Comparison of ENCODE assay signal across 1 cellular context in the genomic region with DNA sequence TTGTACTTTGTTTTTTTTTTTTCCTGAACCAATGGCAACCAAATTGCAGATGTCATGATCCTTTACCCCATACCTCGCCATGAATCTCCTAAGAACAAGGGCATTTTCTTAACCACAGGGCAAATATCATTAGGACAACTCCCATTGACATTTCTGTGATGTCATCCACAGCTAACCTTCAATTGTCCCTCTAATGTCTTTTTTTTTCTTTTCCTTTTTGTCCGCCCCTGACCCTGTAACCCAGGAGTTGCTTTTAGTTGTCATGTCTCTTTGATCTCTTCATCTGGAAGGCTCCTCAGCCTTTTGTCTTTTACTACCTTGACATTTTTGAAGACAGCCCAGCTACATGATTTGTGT.
TF ChIP-seq lines count a peak whose summit lies in the region.

No MANE protein-coding gene starts in this region.

TF ChIP-seq in GM12878, 131 proteins besides CTCF, POLR2A, EP300 and RAD21:
- TF ChIP-seq TCF3 (IDR thresholded peaks at IDR 0.05; ENCODE audit: borderline replicate concordance, insufficient read depth, low read depth, low read length) (no peak), ATF7 (IDR thresholded peaks at IDR 0.05; ENCODE audit: low read depth) (0 out of 2 replicates have a peak, but pooled peaks have one; percentile 29), IRF4 (IDR thresholded peaks at IDR 0.05; ENCODE audit: low read depth, low read length) (no peak)
- TF ChIP-seq, protein P1, sequence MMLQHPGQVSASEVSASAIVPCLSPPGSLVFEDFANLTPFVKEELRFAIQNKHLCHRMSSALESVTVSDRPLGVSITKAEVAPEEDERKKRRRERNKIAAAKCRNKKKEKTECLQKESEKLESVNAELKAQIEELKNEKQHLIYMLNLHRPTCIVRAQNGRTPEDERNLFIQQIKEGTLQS (IDR thresholded peaks at IDR 0.05; ENCODE audit: borderline replicate concordance, extremely low read depth, low read depth, low read length), result no peak
